1 cellular context compared by ENCODE assay signal in genomic region chr17:8735336-8735939, GRCh38.
TF ChIP-seq lines count a peak whose summit lies in the region.

No MANE protein-coding gene starts in this region.

TF ChIP-seq in K562, 482 proteins besides CTCF, POLR2A, EP300 and RAD21:
- TF ChIP-seq KDM4B (IDR thresholded peaks at IDR 0.05; ENCODE audit: borderline replicate concordance in 2 of 2, low read depth in 1 of 2) (no peak), RBM17 (IDR thresholded peaks at IDR 0.05; ENCODE audit: borderline replicate concordance, low read depth, low read length) (no peak), NRF1 (conservative IDR thresholded peaks at IDR 0.05 in 1 of 2, IDR thresholded peaks at IDR 0.05 in 1 of 2) (peak; percentile 74 to 82)
